ENCODE assay signal across 8 cellular contexts in genomic region chr3:112303811-112304325, GRCh38. TPM values are rescaled to one million over a fixed set of nuclear protein-coding genes. Genes with fewer than 3 reads are reported as not detected.
DNase-seq lines count a peak whose midpoint lies in the region; ATAC-seq lines count a peak whose summit lies in the region.

No MANE protein-coding gene starts in this region.

- peak overlapping the region; percentile 24 for H3K4me3 ChIP-seq in SJSA1

- in situ Hi-C loops in ACHN (cut with HindIII; ENCODE audit: low pct_ligation_motif_present, low pct_unique_long_range_greater_than_20kb, low sequenced_read_pairs): no loop called here

- H3K27me3 ChIP-seq in SJSA1 (replicated peaks): no peaks in the 10 kb centered on the region

- no peaks in the 10 kb centered on the region for H3K36me3 ChIP-seq in SJSA1

- peak; percentile 56 for ATAC-seq in GM19043 (IDR thresholded peaks at IDR 0.05; ENCODE audit: low read depth, unreplicated experiment)
- ATAC-seq in Right ventricle myocardium superior (ENCODE audit: poor library complexity): peak; percentile 70

- H3K4me1 ChIP-seq in SJSA1 (replicated peaks): no peaks in the 10 kb centered on the region

- intact Hi-C loops in Right ventricle myocardium superior (cut with DNase I): no loop called here

- DNase-seq in ACHN: peak; percentile 11
- DNase-seq in SJSA1 (ENCODE audit: low read depth in 1 of 2, low spot score in 2 of 2): no peak
- DNase-seq in Right ventricle myocardium superior: no peak
- peak; percentile 48 for DNase-seq in renal cortical epithelial cell (ENCODE audit: low read depth)
- no peak for DNase-seq in stimulated activated CD4-positive, alpha-beta T cell treated with anti-CD3 and anti-CD28 coated beads, Interleukin-4, amount 100 ng/mL, for 4 hours
- no peak for DNase-seq in NCI-H1092 treated with DMSO at 0.1 percent for 48 hours (lab: John Stamatoyannopoulos, UW)
- no peak for DNase-seq in COR-L47 (lab: John Stamatoyannopoulos, UW)

- no peaks in the 10 kb centered on the region for H3K9me3 ChIP-seq in SJSA1 (replicated peaks)

- H3K27ac ChIP-seq in SJSA1: no peak overlapping the region

RNA-seq across cellular contexts. Expression of gene SLC9C1, which starts 9.9 kb away (rescaled TPM):
- total RNA-seq in SJSA1 (2014; rRNA removed; shearing (Covaris generic)): not detected in 2 replicates
- total RNA-seq in Right ventricle myocardium superior: 1.7 TPM
- 0.25 and 1.7 TPM in 2 replicates for total RNA-seq in renal cortical epithelial cell

RNA-seq across cellular contexts. Expression of gene CD200, which starts 29.1 kb away (rescaled TPM):
- total RNA-seq in SJSA1 (2014; rRNA removed; shearing (Covaris generic)): not detected in 2 replicates
- total RNA-seq in Right ventricle myocardium superior (0.91 TPM), renal cortical epithelial cell (1.9 and 2.3 TPM in 2 replicates)

Comparison
In these comparisons a context has a peak if more than half of its experiments do, and no peak if none do; other contexts are left out.
1. DNase-seq: peak in ACHN (single experiment) and renal cortical epithelial cell (single experiment); none in SJSA1 (0 of 2), Right ventricle myocardium superior (single experiment), stimulated activated CD4-positive, alpha-beta T cell treated with anti-CD3 and anti-CD28 coated beads, Interleukin-4, amount 100 ng/mL, for 4 hours (0 of 2), NCI-H1092 treated with DMSO at 0.1 percent for 48 hours (single experiment) and COR-L47 (single experiment).